1 cellular context compared by ENCODE assay signal in genomic region chr1:111481387-111482221, GRCh38.
TF ChIP-seq lines count a peak whose summit lies in the region.

No MANE protein-coding gene starts in this region.

TF ChIP-seq in HEK293, 187 proteins besides CTCF, POLR2A, EP300 and RAD21 (continued from another document):
- TF ChIP-seq ZNF561 (tag by site-specific recombination; IDR thresholded peaks at IDR 0.05; ENCODE audit: borderline replicate concordance) (peak; percentile 40; the same call in 1 of the 2 replicates), ZNF558 (tag by site-specific recombination; IDR thresholded peaks at IDR 0.05) (no peak), GFI1B (tag by site-specific recombination; IDR thresholded peaks at IDR 0.05) (no peak), ZNF341 (tag by site-specific recombination; IDR thresholded peaks at IDR 0.05; ENCODE audit: low read depth) (0 out of 2 replicates have a peak, but pooled peaks have one; percentile 9)
TF ChIP-seq in HEK293: peak in this region for 11.
